ENCODE assay signal across 8 cellular contexts in genomic region chr17:75588546-75589016, GRCh38. TPM values are rescaled to one million over a fixed set of nuclear protein-coding genes. Genes with fewer than 3 reads are reported as not detected.
DNase-seq lines count a peak whose midpoint lies in the region; ATAC-seq and TF ChIP-seq lines count a peak whose summit lies in the region.

No MANE protein-coding gene starts in this region.

- CTCF ChIA-PET in activated CD4-positive, alpha-beta T cell treated with anti-CD3 and anti-CD28 coated beads, Interleukin-2, amount 10 ng/mL, durations not matched to agents 7 days and 5 days (lab: Charles Lee): interaction anchor here (0.6 to 1.6 kb wide), 7 partner anchors 10 to 287 kb away, joined by 3 to 6 read pairs (median 3); partner anchors contain the start of genes TMEM94 and WBP2

- H3K79me2 ChIP-seq in KMS-11 (ENCODE audit: insufficient read depth, low read depth): no peaks in the 10 kb centered on the region

- intact Hi-C loops in activated CD4-positive, alpha-beta T cell treated with anti-CD3 and anti-CD28 coated beads, Interleukin-2, amount 10 ng/mL, durations not matched to agents 24 days and 14 days (cut with micrococcal nuclease): loop anchor here (1.0 to 5.0 kb wide), 4 partner anchors 72 to 406 kb away; partner anchors contain the start of genes RECQL5, SAP30BP, SUMO2 and TSEN54
- intact Hi-C loops in dorsolateral prefrontal cortex (cut with DNase I): loop anchor here (2.0 kb wide), 2 partner anchors 72 to 162 kb away; partner anchors contain the start of gene TSEN54 (in 2 of the 2)

- no peaks in the 10 kb centered on the region for H4K20me1 ChIP-seq in KMS-11 (ENCODE audit: insufficient read depth)

- TF ChIP-seq CTCF in KMS-11 (conservative IDR thresholded peaks at IDR 0.05; ENCODE audit: low read depth, low read length): peak; percentile 29; the same call in 1 of the 2 replicates
- TF ChIP-seq CTCF in dorsolateral prefrontal cortex (IDR thresholded peaks at IDR 0.05 in 54 of 56, conservative IDR thresholded peaks at IDR 0.05 in 2 of 56; ENCODE audit: low read depth in 1 of 56, partially characterized antibody in 56 of 56): peak in 1 of 56 donors; percentile 6

- peak overlapping the region; percentile 76 for H3K27ac Mint-ChIP-seq in activated CD4-positive, alpha-beta T cell treated with anti-CD3 and anti-CD28 coated beads, Interleukin-2, amount 10 ng/mL, durations not matched to agents 24 days and 14 days
- no peak overlapping the region for H3K27ac Mint-ChIP-seq in activated CD4-positive, alpha-beta T cell treated with anti-CD3 and anti-CD28 coated beads, Interleukin-2, amount 10 ng/mL, durations not matched to agents 7 days and 5 days

- H2AFZ ChIP-seq in KMS-11 (ENCODE audit: low read depth): peak overlapping the region; percentile 73; the same call in 1 of the 2 replicates

- peak overlapping the region; percentile 67 for H3K4me3 Mint-ChIP-seq in activated CD4-positive, alpha-beta T cell treated with anti-CD3 and anti-CD28 coated beads, Interleukin-2, amount 10 ng/mL, durations not matched to agents 24 days and 14 days
- no peak overlapping the region for H3K4me3 Mint-ChIP-seq in activated CD4-positive, alpha-beta T cell treated with anti-CD3 and anti-CD28 coated beads, Interleukin-2, amount 10 ng/mL, durations not matched to agents 7 days and 5 days

- POLR2A ChIA-PET in activated CD4-positive, alpha-beta T cell treated with anti-CD3 and anti-CD28 coated beads, Interleukin-2, amount 10 ng/mL, durations not matched to agents 7 days and 5 days (lab: Charles Lee): no interaction called here

- peaks cover 28% of the 10 kb centered on the region for H3K27me3 Mint-ChIP-seq in activated CD4-positive, alpha-beta T cell treated with anti-CD3 and anti-CD28 coated beads, Interleukin-2, amount 10 ng/mL, durations not matched to agents 24 days and 14 days
- H3K27me3 Mint-ChIP-seq in activated CD4-positive, alpha-beta T cell treated with anti-CD3 and anti-CD28 coated beads, Interleukin-2, amount 10 ng/mL, durations not matched to agents 7 days and 5 days: peaks cover 24% of the 10 kb centered on the region

- no peaks in the 10 kb centered on the region for H3K36me3 ChIP-seq in KMS-11 (ENCODE audit: insufficient read depth)

- H3K9me3 Mint-ChIP-seq in activated CD4-positive, alpha-beta T cell treated with anti-CD3 and anti-CD28 coated beads, Interleukin-2, amount 10 ng/mL, durations not matched to agents 24 days and 14 days: no peaks in the 10 kb centered on the region
- H3K9me3 Mint-ChIP-seq in activated CD4-positive, alpha-beta T cell treated with anti-CD3 and anti-CD28 coated beads, Interleukin-2, amount 10 ng/mL, durations not matched to agents 7 days and 5 days: no peaks in the 10 kb centered on the region

- ATAC-seq in HG02571 (IDR thresholded peaks at IDR 0.05; ENCODE audit: unreplicated experiment): no peak

- no peaks in the 10 kb centered on the region for H3K36me3 Mint-ChIP-seq in activated CD4-positive, alpha-beta T cell treated with anti-CD3 and anti-CD28 coated beads, Interleukin-2, amount 10 ng/mL, durations not matched to agents 24 days and 14 days (ENCODE audit: low read depth)
- H3K36me3 Mint-ChIP-seq in activated CD4-positive, alpha-beta T cell treated with anti-CD3 and anti-CD28 coated beads, Interleukin-2, amount 10 ng/mL, durations not matched to agents 7 days and 5 days (ENCODE audit: low read depth): no peaks in the 10 kb centered on the region

- no peak overlapping the region for H3K27ac ChIP-seq in KMS-11
- peak overlapping the region; percentile 5 to 97 (median 90) for H3K27ac ChIP-seq in dorsolateral prefrontal cortex

- peaks cover 2% of the 10 kb centered on the region for H3K4me1 Mint-ChIP-seq in activated CD4-positive, alpha-beta T cell treated with anti-CD3 and anti-CD28 coated beads, Interleukin-2, amount 10 ng/mL, durations not matched to agents 24 days and 14 days
- H3K4me1 Mint-ChIP-seq in activated CD4-positive, alpha-beta T cell treated with anti-CD3 and anti-CD28 coated beads, Interleukin-2, amount 10 ng/mL, durations not matched to agents 7 days and 5 days: peaks cover 10% of the 10 kb centered on the region

- DNase-seq in activated CD4-positive, alpha-beta T cell treated with anti-CD3 and anti-CD28 coated beads, Interleukin-2, amount 10 ng/mL, durations not matched to agents 24 days and 14 days: no peak
- no peak for DNase-seq in activated CD4-positive, alpha-beta T cell treated with anti-CD3 and anti-CD28 coated beads, Interleukin-2, amount 10 ng/mL, durations not matched to agents 7 days and 5 days
- DNase-seq in dorsolateral prefrontal cortex (peak in 4 of 10 donors; percentile 14 to 62 (median 22)), mucosa of gallbladder (ENCODE audit: low spot score) (peak; percentile 44), H4 (ENCODE audit: low spot score) (no peak)
- DNase-seq in stimulated activated naive CD4-positive, alpha-beta T cell treated with Interleukin-2 at 50 U/mL for 16 hours (lab: John Stamatoyannopoulos, UW): no peak

- no peaks in the 10 kb centered on the region for H3K4me1 ChIP-seq in KMS-11 (ENCODE audit: low read depth, poor library complexity, severe bottlenecking)

- H3K27me3 ChIP-seq in KMS-11 (ENCODE audit: insufficient read depth, low read depth) (peaks cover 44% of the 10 kb centered on the region; the same call in 1 of the 2 replicates), dorsolateral prefrontal cortex (peaks cover 0 to 16% (median 0%) of the 10 kb centered on the region in 45 donors)

- H3K4me2 ChIP-seq in KMS-11: peak overlapping the region; percentile 33; the same call in 1 of the 2 replicates

- no peak overlapping the region for H3K9ac ChIP-seq in KMS-11

- no peak overlapping the region for H3K4me3 ChIP-seq in KMS-11 (IDR thresholded peaks at IDR 0.05; ENCODE audit: insufficient read depth, low read depth, low read length)
- peak overlapping the region; percentile 45 to 83 (median 68) for H3K4me3 ChIP-seq in dorsolateral prefrontal cortex

RNA-seq across cellular contexts. Expression of gene MYO15B, which starts 1.0 kb away (rescaled TPM):
- 24.3 and 25.4 TPM in 2 replicates for total RNA-seq in activated CD4-positive, alpha-beta T cell treated with anti-CD3 and anti-CD28 coated beads, Interleukin-2, amount 10 ng/mL, durations not matched to agents 24 days and 14 days
- total RNA-seq in activated CD4-positive, alpha-beta T cell treated with anti-CD3 and anti-CD28 coated beads, Interleukin-2, amount 10 ng/mL, durations not matched to agents 7 days and 5 days: 10 to 100 TPM; 11.0 to 13.4 TPM
- total RNA-seq in dorsolateral prefrontal cortex (100 to 1,000 TPM in 71 of 120 experiments, 10 to 100 TPM in 49; 51.8 to 266 (median 108) TPM), mucosa of gallbladder (434 TPM)
- 0.02 and 1.1 TPM in 2 replicates for total RNA-seq in H4 (2014; rRNA removed; shearing (Covaris generic))

RNA-seq across cellular contexts. Expression of gene SMIM5, which starts 44.7 kb away (rescaled TPM):
- total RNA-seq in activated CD4-positive, alpha-beta T cell treated with anti-CD3 and anti-CD28 coated beads, Interleukin-2, amount 10 ng/mL, durations not matched to agents 24 days and 14 days: 0.14 and 0.38 TPM in 2 replicates
- under 1 TPM; 0.10 to 0.12 TPM for total RNA-seq in activated CD4-positive, alpha-beta T cell treated with anti-CD3 and anti-CD28 coated beads, Interleukin-2, amount 10 ng/mL, durations not matched to agents 7 days and 5 days
- total RNA-seq in dorsolateral prefrontal cortex: 10 to 100 TPM in 18 of 120 experiments, 1 to 10 TPM in 101, under 1 TPM in 1; 0.95 to 34.0 (median 5.6) TPM
- total RNA-seq in mucosa of gallbladder: 15.5 TPM
- not detected in 2 replicates for total RNA-seq in H4 (2014; rRNA removed; shearing (Covaris generic))
